Comparison of ENCODE assay signal across 8 cellular contexts in the genomic region with DNA sequence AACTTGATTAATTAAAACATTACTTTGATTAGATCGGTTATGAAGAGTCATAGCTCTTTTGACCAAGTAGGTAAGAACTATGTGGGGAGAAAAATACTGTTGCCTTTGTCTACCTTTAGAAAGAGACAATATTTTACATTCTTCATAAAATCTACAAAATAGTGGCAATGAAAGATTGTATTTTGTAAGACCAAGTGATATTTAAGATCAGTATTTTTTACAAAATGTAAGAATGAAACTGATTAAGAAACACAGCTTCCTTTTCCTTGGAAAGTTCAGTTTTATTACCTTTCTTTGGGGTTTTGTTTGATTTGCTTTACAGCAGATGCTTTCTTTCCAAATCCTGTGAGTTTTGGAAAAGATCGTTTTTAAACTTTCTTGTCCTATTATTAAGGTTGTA.
A peak's percentile ranks its signal among the peaks of the same experiment; 100 is the strongest.
DNase-seq lines count a peak whose midpoint lies in the region; ATAC-seq, FAIRE-seq and TF ChIP-seq lines count a peak whose summit lies in the region.

No MANE protein-coding gene starts in this region.

- H3K36me3 ChIP-seq in GM06990 (ENCODE audit: control insufficient read depth, insufficient read depth, low read length): no peaks in the 10 kb centered on the region
- no peaks in the 10 kb centered on the region for H3K36me3 ChIP-seq in pancreas

- 5 to 7% methylated on average over 2 of the region's 2 CpGs for WGBS in pancreas, 2 donors

- H3K4me3 ChIP-seq in GM06990 (replicated peaks; ENCODE audit: low read depth, low read length) (peak overlapping the region; percentile 80), pancreas (peak overlapping the region in 2 of 4 donors; percentile 90 to 93)

- peaks cover 31% of the 10 kb centered on the region for H3K4me1 Mint-ChIP-seq in endothelial cell (ENCODE audit: unreplicated experiment)

- intact Hi-C loops in pancreas (cut with DNase I): no loop called here

- peak; percentile 57 for FAIRE-seq in pancreas (lab: Jason Lieb, UNC)

- no peaks in the 10 kb centered on the region for H3K9me3 Mint-ChIP-seq in endothelial cell (ENCODE audit: unreplicated experiment)

- peak overlapping the region in 3 of 4 donors; percentile 91 to 98 (median 97) for H3K27ac ChIP-seq in pancreas

- peaks cover 21% of the 10 kb centered on the region for H3K36me3 Mint-ChIP-seq in endothelial cell (ENCODE audit: low read depth, unreplicated experiment)

- H3K27me3 ChIP-seq in GM06990 (replicated peaks; ENCODE audit: control insufficient read depth, insufficient read depth, low read length) (no peaks in the 10 kb centered on the region), pancreas (no peaks in the 10 kb centered on the region)

- peak overlapping the region; percentile 100 for H3K27ac Mint-ChIP-seq in endothelial cell (ENCODE audit: unreplicated experiment)

- DNase-seq in GM06990 (ENCODE audit: extremely low read depth, insufficient read length) (no peak), OCI-M1 (lab: John Stamatoyannopoulos, UW) (peak; percentile 45), endothelial cell (ENCODE audit: low spot score) (no peak), pancreas (no peak), foreskin melanocyte (no peak), NCI-H748 (lab: John Stamatoyannopoulos, UW; ENCODE audit: unreplicated experiment) (no peak), GM03348 (ENCODE audit: low spot score) (no peak)
- DNase-seq in central memory CD4-positive, alpha-beta T cell: no peak

- TF ChIP-seq CTCF in GM06990 (IDR thresholded peaks at IDR 0.05; ENCODE audit: insufficient read depth, low read length, poor library complexity, severe bottlenecking): no peak
- TF ChIP-seq CTCF in endothelial cell (IDR thresholded peaks at IDR 0.05; ENCODE audit: unreplicated experiment): no peak
- TF ChIP-seq CTCF in pancreas (IDR thresholded peaks at IDR 0.05): no peak

- peaks cover 0 to 15% (median 11%) of the 10 kb centered on the region in 3 donors for H3K4me1 ChIP-seq in pancreas

- H3K9me3 ChIP-seq in pancreas: no peaks in the 10 kb centered on the region

- peak overlapping the region; percentile 100 for H3K4me3 Mint-ChIP-seq in endothelial cell (ENCODE audit: unreplicated experiment)

- ATAC-seq in pancreas: no peak

- H3K27me3 Mint-ChIP-seq in endothelial cell (ENCODE audit: unreplicated experiment): peaks cover 13% of the 10 kb centered on the region
